ENCODE assay signal across 8 cellular contexts in genomic region chr1:28370220-28371010, GRCh38. TPM values are rescaled to one million over a fixed set of nuclear protein-coding genes. Genes with fewer than 3 reads are reported as not detected.
DNase-seq lines count a peak whose midpoint lies in the region; ATAC-seq and TF ChIP-seq lines count a peak whose summit lies in the region.

No MANE protein-coding gene starts in this region.

- no peaks in the 10 kb centered on the region for H3K9me3 Mint-ChIP-seq in activated naive CD8-positive, alpha-beta T cell treated with anti-CD3 and anti-CD28 coated beads, Interleukin-2, amount 10 ng/mL, durations not matched to agents 7 days and 5 days
- no peaks in the 10 kb centered on the region for H3K9me3 Mint-ChIP-seq in progenitor cell of endocrine pancreas (ENCODE audit: low read depth)

- intact Hi-C loops in HCT116 (cut with micrococcal nuclease) (no loop called here), left ventricle myocardium superior (cut with micrococcal nuclease) (no loop called here)

- no peak overlapping the region for H2AFZ ChIP-seq in HCT116 (ENCODE audit: low read depth, low read length, poor library complexity, severe bottlenecking)

- H4K20me1 ChIP-seq in HCT116 (ENCODE audit: insufficient read depth), result no peaks in the 10 kb centered on the region

- CTCF ChIA-PET in HCT116 (lab: Charles Lee), result interaction anchor here (5.8 kb wide), 1 partner anchor 122 kb away, joined by 73 read pairs; no protein-coding TSS in a partner anchor

- no peaks in the 10 kb centered on the region for H3K36me3 ChIP-seq in HCT116 (ENCODE audit: control insufficient read depth in 1 of 2, insufficient read depth in 2 of 2, low read length in 2 of 2)

- peaks cover 54% of the 10 kb centered on the region for H3K79me2 ChIP-seq in HCT116 (ENCODE audit: insufficient read depth, low read length)

- peak overlapping the region; percentile 90 for H3K27ac Mint-ChIP-seq in activated naive CD8-positive, alpha-beta T cell treated with anti-CD3 and anti-CD28 coated beads, Interleukin-2, amount 10 ng/mL, durations not matched to agents 7 days and 5 days
- H3K27ac Mint-ChIP-seq in progenitor cell of endocrine pancreas, result peak overlapping the region; percentile 99

- H3K9ac ChIP-seq in HCT116 (ENCODE audit: low read length), result peak overlapping the region; percentile 82

- no peaks in the 10 kb centered on the region for H3K9me3 ChIP-seq in HCT116 (ENCODE audit: control insufficient read depth in 1 of 2, insufficient read depth in 1 of 2, low read depth in 1 of 2, low read length in 2 of 2)

- H3K36me3 Mint-ChIP-seq in activated naive CD8-positive, alpha-beta T cell treated with anti-CD3 and anti-CD28 coated beads, Interleukin-2, amount 10 ng/mL, durations not matched to agents 7 days and 5 days, result peaks cover 6% of the 10 kb centered on the region
- H3K36me3 Mint-ChIP-seq in progenitor cell of endocrine pancreas (ENCODE audit: insufficient read depth), result peaks cover under 1% of the 10 kb centered on the region

- TSS peak; percentile 65 for BruUV-seq in HCT116 (replicated peaks; lab: Mats Ljungman, UMichigan)

- H3K27ac ChIP-seq in HCT116 (ENCODE audit: low read depth, low read length), result peak overlapping the region; percentile 92

- TF ChIP-seq POLR2A in HCT116 (IDR thresholded peaks at IDR 0.05; ENCODE audit: borderline replicate concordance, extremely low read depth, insufficient read depth, insufficient read length), result no peak

- RAD21 ChIA-PET in HCT116 (lab: Charles Lee; ENCODE audit: low non-redundant PET in 1 of 2, low total read pairs in 2 of 2, uncharacterized antibody in 2 of 2, unreplicated experiment in 2 of 2), result no interaction called here

- TF ChIP-seq CTCF in HCT116 (IDR thresholded peaks at IDR 0.05 in 2 of 3, conservative IDR thresholded peaks at IDR 0.05 in 1 of 3; ENCODE audit: borderline replicate concordance in 1 of 3, insufficient read depth in 1 of 3, low read depth in 2 of 3, low read length in 2 of 3), result no peak
- TF ChIP-seq CTCF in progenitor cell of endocrine pancreas (IDR thresholded peaks at IDR 0.05; ENCODE audit: unreplicated experiment), result peak; percentile 38

- POLR2A ChIA-PET in HCT116 (lab: Charles Lee), result interaction anchor here (0.6 to 1.5 kb wide), 4 partner anchors 67 to 213 kb away, joined by 3 to 4 read pairs (median 3); no protein-coding TSS in a partner anchor
- POLR2A ChIA-PET in activated naive CD8-positive, alpha-beta T cell treated with anti-CD3 and anti-CD28 coated beads, Interleukin-2, amount 10 ng/mL, durations not matched to agents 7 days and 5 days (lab: Charles Lee), result interaction anchor here (0.6 to 2.2 kb wide), 7 partner anchors 17 to 289 kb away, joined by 3 to 10 read pairs (median 4); partner anchors contain the start of gene RCC1

- DNase-seq in DMS 273 (lab: John Stamatoyannopoulos, UW; ENCODE audit: unreplicated experiment) (peak; percentile 75), DMS 273 treated with DMSO at 0.1 percent for 48 hours (lab: John Stamatoyannopoulos, UW) (no peak), HCT116 (ENCODE audit: low read depth, low spot score) (no peak), NCI-H345 treated with DMSO at 0.1 percent for 48 hours (lab: John Stamatoyannopoulos, UW; ENCODE audit: unreplicated experiment) (peak; percentile 9), left ventricle myocardium superior (no peak), progenitor cell of endocrine pancreas (ENCODE audit: low spot score, unreplicated experiment) (peak; percentile 19)
- no peak for DNase-seq in activated naive CD8-positive, alpha-beta T cell treated with anti-CD3 and anti-CD28 coated beads, Interleukin-2, amount 10 ng/mL, durations not matched to agents 7 days and 5 days

- H3K27me3 ChIP-seq in HCT116 (ENCODE audit: insufficient read depth, low read length), result no peaks in the 10 kb centered on the region

- H3K4me3 ChIP-seq in HCT116 (replicated peaks in 1 of 2; ENCODE audit: low read depth in 1 of 2, low read length in 2 of 2), result peak overlapping the region; percentile 87 to 93

- no peak for TF ChIP-seq RAD21 in HCT116 (IDR thresholded peaks at IDR 0.05; ENCODE audit: low read depth)

- H3K4me1 Mint-ChIP-seq in activated naive CD8-positive, alpha-beta T cell treated with anti-CD3 and anti-CD28 coated beads, Interleukin-2, amount 10 ng/mL, durations not matched to agents 7 days and 5 days, result peaks cover 19% of the 10 kb centered on the region
- peaks cover 21% of the 10 kb centered on the region for H3K4me1 Mint-ChIP-seq in progenitor cell of endocrine pancreas (ENCODE audit: low read depth)

- H3K27me3 Mint-ChIP-seq in activated naive CD8-positive, alpha-beta T cell treated with anti-CD3 and anti-CD28 coated beads, Interleukin-2, amount 10 ng/mL, durations not matched to agents 7 days and 5 days, result peaks cover 3% of the 10 kb centered on the region
- H3K27me3 Mint-ChIP-seq in progenitor cell of endocrine pancreas, result no peaks in the 10 kb centered on the region

- peaks cover 44 to 72% of the 10 kb centered on the region in 2 experiments for H3K4me1 ChIP-seq in HCT116 (ENCODE audit: control insufficient read depth in 1 of 2, insufficient read depth in 2 of 2, low read length in 2 of 2)

- H3K4me3 Mint-ChIP-seq in activated naive CD8-positive, alpha-beta T cell treated with anti-CD3 and anti-CD28 coated beads, Interleukin-2, amount 10 ng/mL, durations not matched to agents 7 days and 5 days, result peak overlapping the region; percentile 92
- peak overlapping the region; percentile 97 for H3K4me3 Mint-ChIP-seq in progenitor cell of endocrine pancreas (ENCODE audit: low read depth)

- no peaks in the 10 kb centered on the region for H3K9me2 ChIP-seq in HCT116 (ENCODE audit: insufficient read depth)

- H3K4me2 ChIP-seq in HCT116 (ENCODE audit: low read length), result peak overlapping the region; percentile 80

- ATAC-seq in HCT116, result peak; percentile 26; the same call in 1 of the 2 replicates
- peak; percentile 34 for ATAC-seq in activated naive CD8-positive, alpha-beta T cell treated with anti-CD3 and anti-CD28 coated beads, Interleukin-2, amount 10 ng/mL, durations not matched to agents 7 days and 5 days (ENCODE audit: low read depth)
- ATAC-seq in left ventricle myocardium superior, result peak; percentile 41
- no peak for ATAC-seq in HG02884 (IDR thresholded peaks at IDR 0.05; ENCODE audit: unreplicated experiment)

TF ChIP-seq in HCT116, 20 proteins besides CTCF, POLR2A, EP300 and RAD21 (continues in another document):
- TF ChIP-seq REST (IDR thresholded peaks at IDR 0.05; ENCODE audit: low read depth), result no peak
- TF ChIP-seq TCF7L2 (IDR thresholded peaks at IDR 0.05; ENCODE audit: borderline replicate concordance, extremely low read depth, insufficient read depth, insufficient read length), result no peak
- TF ChIP-seq EZH2 (IDR thresholded peaks at IDR 0.05), result no peak
- no peak for TF ChIP-seq CBX3 (IDR thresholded peaks at IDR 0.05; ENCODE audit: low read depth)
- TF ChIP-seq ZFX (IDR thresholded peaks at IDR 0.05), result no peak
- TF ChIP-seq FOSL1 (IDR thresholded peaks at IDR 0.05; ENCODE audit: low read depth), result no peak
- TF ChIP-seq JUND (IDR thresholded peaks at IDR 0.05), result no peak
- no peak for TF ChIP-seq SIN3A (IDR thresholded peaks at IDR 0.05; ENCODE audit: low read depth)
- TF ChIP-seq ZNF274 (IDR thresholded peaks at IDR 0.05; ENCODE audit: low read depth, low read length), result no peak
- TF ChIP-seq SP1 (IDR thresholded peaks at IDR 0.05; ENCODE audit: low read depth), result no peak
- no peak for TF ChIP-seq YY1 (IDR thresholded peaks at IDR 0.05; ENCODE audit: extremely low read depth, insufficient replicate concordance, low read depth, low read length)
- no peak for TF ChIP-seq MAX (IDR thresholded peaks at IDR 0.05)

RNA-seq across cellular contexts. Expression of gene PHACTR4, which starts 0.9 kb away (rescaled TPM):
- total RNA-seq in HCT116 (2021; ENCODE audit: unreplicated experiment) (36.0 TPM), left ventricle myocardium superior (17.9 TPM), progenitor cell of endocrine pancreas (74.6 and 80.6 TPM in 2 replicates)
- 16.4 and 21.8 TPM in 2 replicates for polyA plus RNA-seq in HCT116 (2012)
- total RNA-seq in activated naive CD8-positive, alpha-beta T cell treated with anti-CD3 and anti-CD28 coated beads, Interleukin-2, amount 10 ng/mL, durations not matched to agents 7 days and 5 days, result 10 to 100 TPM; 28.3 to 29.7 TPM

RNA-seq across cellular contexts. Expression of gene MED18, which starts 41.6 kb away (rescaled TPM):
- total RNA-seq in HCT116 (2021; ENCODE audit: unreplicated experiment) (23.8 TPM), left ventricle myocardium superior (8.4 TPM), progenitor cell of endocrine pancreas (13.2 and 13.3 TPM in 2 replicates)
- polyA plus RNA-seq in HCT116 (2012), result 25.2 and 30.3 TPM in 2 replicates
- 10 to 100 TPM; 15.4 to 17.7 TPM for total RNA-seq in activated naive CD8-positive, alpha-beta T cell treated with anti-CD3 and anti-CD28 coated beads, Interleukin-2, amount 10 ng/mL, durations not matched to agents 7 days and 5 days

Comparison
In these comparisons a context has a peak if more than half of its experiments do, and no peak if none do; other contexts are left out.
1. DNase-seq: peak in DMS 273 (single experiment), NCI-H345 treated with DMSO at 0.1 percent for 48 hours (single experiment) and progenitor cell of endocrine pancreas (single experiment); none in DMS 273 treated with DMSO at 0.1 percent for 48 hours (single experiment), HCT116 (single experiment), activated naive CD8-positive, alpha-beta T cell treated with anti-CD3 and anti-CD28 coated beads, Interleukin-2, amount 10 ng/mL, durations not matched to agents 7 days and 5 days (single experiment) and left ventricle myocardium superior (single experiment).